8 cellular contexts compared by ENCODE assay signal in the genomic region with DNA sequence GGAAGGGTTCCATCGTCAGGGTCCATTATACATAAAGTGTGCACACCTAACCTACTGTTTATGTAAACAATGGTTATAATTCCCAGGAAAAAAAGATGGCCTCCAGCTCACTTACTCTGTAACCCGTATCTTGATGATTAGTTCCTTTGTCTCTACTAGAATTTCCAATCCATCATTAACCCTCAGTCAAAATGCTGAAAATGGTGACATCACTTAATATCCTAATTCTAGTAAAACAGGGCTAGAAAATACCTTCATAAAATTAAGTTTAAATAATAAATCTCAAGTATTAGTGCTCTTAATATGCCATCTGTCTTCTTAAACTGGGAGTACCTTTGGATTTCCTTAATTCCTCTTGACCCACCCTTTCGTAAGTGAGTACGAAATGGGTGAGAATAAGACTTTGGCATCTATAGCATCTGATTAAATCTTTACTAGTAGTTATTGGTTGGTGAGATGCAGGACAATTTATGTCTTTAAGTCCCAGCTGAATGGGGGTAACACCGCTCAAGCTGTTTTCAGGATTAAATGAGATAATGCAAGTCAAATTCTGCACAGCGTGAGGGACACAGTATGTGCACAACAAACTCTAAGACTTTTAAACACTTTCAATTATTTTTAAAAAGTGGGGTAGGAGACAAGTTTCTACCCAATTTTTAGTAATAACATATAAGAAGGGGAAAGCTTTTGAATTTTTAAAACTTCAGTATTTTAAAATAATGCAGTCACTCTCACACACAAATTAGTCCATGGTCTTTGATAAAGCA. TPM values are rescaled to one million over a fixed set of nuclear protein-coding genes. Genes with fewer than 3 reads are reported as not detected.
DNase-seq lines count a peak whose midpoint lies in the region; ATAC-seq and TF ChIP-seq lines count a peak whose summit lies in the region.

No MANE protein-coding gene starts in this region.

- no peaks in the 10 kb centered on the region for H3K36me3 Mint-ChIP-seq in activated CD4-positive, alpha-beta T cell treated with anti-CD3 and anti-CD28 coated beads for 36 hours (ENCODE audit: low read depth)
- peaks cover 7% of the 10 kb centered on the region for H3K36me3 Mint-ChIP-seq in activated naive CD8-positive, alpha-beta T cell treated with anti-CD3 and anti-CD28 coated beads, Interleukin-2, amount 10 ng/mL, durations not matched to agents 7 days and 5 days
- H3K36me3 Mint-ChIP-seq in immature natural killer cell = no peaks in the 10 kb centered on the region

- CTCF ChIA-PET in activated CD4-positive, alpha-beta T cell treated with anti-CD3 and anti-CD28 coated beads for 36 hours (lab: Charles Lee) = interaction anchor here (0.7 to 1.2 kb wide), 3 partner anchors 9 to 24 kb away, joined by 3 to 4 read pairs (median 3); no protein-coding TSS in a partner anchor

- H3K27ac Mint-ChIP-seq in activated CD4-positive, alpha-beta T cell treated with anti-CD3 and anti-CD28 coated beads for 36 hours = no peak overlapping the region
- peak overlapping the region; percentile 87 for H3K27ac Mint-ChIP-seq in activated naive CD8-positive, alpha-beta T cell treated with anti-CD3 and anti-CD28 coated beads, Interleukin-2, amount 10 ng/mL, durations not matched to agents 7 days and 5 days
- peak overlapping the region; percentile 81 to 99 (median 96) for H3K27ac Mint-ChIP-seq in immature natural killer cell

- H3K9me3 Mint-ChIP-seq in activated CD4-positive, alpha-beta T cell treated with anti-CD3 and anti-CD28 coated beads for 36 hours (ENCODE audit: low read depth) = no peaks in the 10 kb centered on the region
- peaks cover 2% of the 10 kb centered on the region for H3K9me3 Mint-ChIP-seq in activated naive CD8-positive, alpha-beta T cell treated with anti-CD3 and anti-CD28 coated beads, Interleukin-2, amount 10 ng/mL, durations not matched to agents 7 days and 5 days
- H3K9me3 Mint-ChIP-seq in immature natural killer cell = no peaks in the 10 kb centered on the region

- H3K4me1 Mint-ChIP-seq in activated CD4-positive, alpha-beta T cell treated with anti-CD3 and anti-CD28 coated beads for 36 hours = peaks cover 16% of the 10 kb centered on the region
- H3K4me1 Mint-ChIP-seq in activated naive CD8-positive, alpha-beta T cell treated with anti-CD3 and anti-CD28 coated beads, Interleukin-2, amount 10 ng/mL, durations not matched to agents 7 days and 5 days = peaks cover 19% of the 10 kb centered on the region
- H3K4me1 Mint-ChIP-seq in immature natural killer cell = peaks cover 20 to 43% of the 10 kb centered on the region in 2 donors

- H3K27me3 Mint-ChIP-seq in activated CD4-positive, alpha-beta T cell treated with anti-CD3 and anti-CD28 coated beads for 36 hours = no peaks in the 10 kb centered on the region
- no peaks in the 10 kb centered on the region for H3K27me3 Mint-ChIP-seq in activated naive CD8-positive, alpha-beta T cell treated with anti-CD3 and anti-CD28 coated beads, Interleukin-2, amount 10 ng/mL, durations not matched to agents 7 days and 5 days
- peaks cover 5 to 14% (median 9%) of the 10 kb centered on the region in 3 donors for H3K27me3 Mint-ChIP-seq in immature natural killer cell (ENCODE audit: low read depth in 3 of 3)

- peak overlapping the region; percentile 90 for H3K27ac ChIP-seq in substantia nigra (ENCODE audit: low read depth, low read length, poor library complexity, severe bottlenecking)

- ATAC-seq in activated CD4-positive, alpha-beta T cell treated with anti-CD3 and anti-CD28 coated beads for 36 hours = no peak
- no peak for ATAC-seq in activated naive CD8-positive, alpha-beta T cell treated with anti-CD3 and anti-CD28 coated beads, Interleukin-2, amount 10 ng/mL, durations not matched to agents 7 days and 5 days (ENCODE audit: low read depth)

- TF ChIP-seq CTCF in GM13977 (IDR thresholded peaks at IDR 0.05; ENCODE audit: extremely low read depth, insufficient read depth, missing control alignments) = no peak

- DNase-seq in activated CD4-positive, alpha-beta T cell treated with anti-CD3 and anti-CD28 coated beads for 36 hours = no peak
- no peak for DNase-seq in activated CD4-positive, alpha-beta T cell treated with anti-CD3 and anti-CD28 coated beads for 1 hour
- no peak for DNase-seq in activated naive CD8-positive, alpha-beta T cell treated with anti-CD3 and anti-CD28 coated beads, Interleukin-2, amount 10 ng/mL, durations not matched to agents 7 days and 5 days
- DNase-seq in immature natural killer cell (no peak), substantia nigra (lab: John Stamatoyannopoulos, UW) (no peak), occipital lobe (lab: John Stamatoyannopoulos, UW) (no peak), anterior cingulate cortex (lab: John Stamatoyannopoulos, UW) (no peak), GM13977 (ENCODE audit: low spot score) (no peak)

- intact Hi-C loops in activated CD4-positive, alpha-beta T cell treated with anti-CD3 and anti-CD28 coated beads for 36 hours (cut with DNase I, micrococcal nuclease) = loop anchor here (5.0 to 10.0 kb wide), 5 partner anchors 102 to 772 kb away; partner anchors contain the start of genes LCA5 (in 1 of the 2) and TTK (in 1 of the 2)

- in situ Hi-C loops in GM13977 (cut with MboI; ENCODE audit: low pct_unique_long_range_greater_than_20kb, low sequenced_read_pairs, unreplicated experiment) = no loop called here

- H3K4me3 Mint-ChIP-seq in activated CD4-positive, alpha-beta T cell treated with anti-CD3 and anti-CD28 coated beads for 36 hours = peak overlapping the region; percentile 98
- peak overlapping the region; percentile 93 for H3K4me3 Mint-ChIP-seq in activated naive CD8-positive, alpha-beta T cell treated with anti-CD3 and anti-CD28 coated beads, Interleukin-2, amount 10 ng/mL, durations not matched to agents 7 days and 5 days
- H3K4me3 Mint-ChIP-seq in immature natural killer cell = peak overlapping the region; percentile 90 to 100 (median 98)

- POLR2A ChIA-PET in activated CD4-positive, alpha-beta T cell treated with anti-CD3 and anti-CD28 coated beads for 36 hours (lab: Charles Lee) = interaction anchor here (0.7 kb wide), 1 partner anchor 23 kb away, joined by 6 read pairs; no protein-coding TSS in a partner anchor
- POLR2A ChIA-PET in activated naive CD8-positive, alpha-beta T cell treated with anti-CD3 and anti-CD28 coated beads, Interleukin-2, amount 10 ng/mL, durations not matched to agents 7 days and 5 days (lab: Charles Lee) = interaction anchor here (0.6 to 1.0 kb wide), 2 partner anchors 155 to 156 kb away, joined by 3 to 4 read pairs; partner anchors contain the start of gene PHIP

RNA-seq across cellular contexts. Expression of gene HMGN3, which starts 1.6 kb away (rescaled TPM):
- 10 to 100 TPM; 44.6 to 48.7 TPM for total RNA-seq in activated CD4-positive, alpha-beta T cell treated with anti-CD3 and anti-CD28 coated beads for 36 hours
- total RNA-seq in activated naive CD8-positive, alpha-beta T cell treated with anti-CD3 and anti-CD28 coated beads, Interleukin-2, amount 10 ng/mL, durations not matched to agents 7 days and 5 days = 10 to 100 TPM; 52.3 to 53.6 TPM
- polyA plus RNA-seq in immature natural killer cell = 100 to 1,000 TPM; 130 to 168 (median 163) TPM
- 44.6 TPM for total RNA-seq in occipital lobe
